21 cellular contexts compared by ENCODE assay signal in genomic region chr19:6697291-6697690, GRCh38. TPM values are rescaled to one million over a fixed set of nuclear protein-coding genes. Genes with fewer than 3 reads are reported as not detected.
"Had no signal": no experiment of that assay in that cellular context is flagged by ENCODE, and none has a peak within 500 bp of the region (broad histone marks: within the 10 kb centered on the region; RNA-seq: fewer than 3 reads in every experiment).

No MANE protein-coding gene starts in this region.

- ATAC-seq: body of pancreas; esophagus mucosa; left lung; mucosa of descending colon; naive thymus-derived CD4-positive, alpha-beta T cell; upper lobe of right lung had no signal

- H3K9me3 Mint-ChIP-seq: activated naive CD4-positive, alpha-beta T cell treated with anti-CD3 and anti-CD28 coated beads, Interleukin-2, amount 50 U/mL, for 24 hours; naive thymus-derived CD4-positive, alpha-beta T cell; stimulated activated naive CD8-positive, alpha-beta T cell treated with anti-CD3 and anti-CD28 coated beads, Interleukin-15, Interleukin-2, amounts not matched to agents 100 ng/mL and 50 ng/mL, for 24 hours; T-cell had no signal

- DNase-seq: activated CD4-positive, alpha-beta T cell treated with anti-CD3 and anti-CD28 coated beads for 4 hours; activated effector memory CD4-positive, alpha-beta T cell treated with Interleukin-2 at 50 U/mL for 16 hours; activated T-cell treated with anti-CD3 and anti-CD28 coated beads, Interleukin-2, amount 50 U/mL, for 1 hour; amniotic stem cell; body of pancreas; left lung; naive thymus-derived CD4-positive, alpha-beta T cell; retina; SK-N-SH; stimulated activated CD4-positive, alpha-beta T cell treated with anti-CD3 and anti-CD28 coated beads, Interleukin-4, amount 100 ng/mL, for 1 hour; T-cell; T1000; testis; upper lobe of right lung had no signal

- H3K9me3 ChIP-seq: body of pancreas, left lung, mucosa of descending colon, neutrophil, SK-N-SH, testis, upper lobe of right lung had no signal

- H3K36me3 Mint-ChIP-seq: activated naive CD4-positive, alpha-beta T cell treated with anti-CD3 and anti-CD28 coated beads, Interleukin-2, amount 50 U/mL, for 24 hours; naive thymus-derived CD4-positive, alpha-beta T cell; T-cell had no signal

- H3K4me1 Mint-ChIP-seq: activated naive CD4-positive, alpha-beta T cell treated with anti-CD3 and anti-CD28 coated beads, Interleukin-2, amount 50 U/mL, for 24 hours had no signal

- H3K27ac Mint-ChIP-seq: activated naive CD4-positive, alpha-beta T cell treated with anti-CD3 and anti-CD28 coated beads, Interleukin-2, amount 50 U/mL, for 24 hours; naive thymus-derived CD4-positive, alpha-beta T cell; stimulated activated naive CD8-positive, alpha-beta T cell treated with anti-CD3 and anti-CD28 coated beads, Interleukin-15, Interleukin-2, amounts not matched to agents 100 ng/mL and 50 ng/mL, for 24 hours; T-cell had no signal

- H3K4me1 ChIP-seq: body of pancreas, left lung, testis, upper lobe of right lung had no signal

- H3K27me3 Mint-ChIP-seq: activated naive CD4-positive, alpha-beta T cell treated with anti-CD3 and anti-CD28 coated beads, Interleukin-2, amount 50 U/mL, for 24 hours; stimulated activated naive CD8-positive, alpha-beta T cell treated with anti-CD3 and anti-CD28 coated beads, Interleukin-15, Interleukin-2, amounts not matched to agents 100 ng/mL and 50 ng/mL, for 24 hours; T-cell had no signal

- H3K9ac ChIP-seq: SK-N-SH had no signal

- H3K4me3 Mint-ChIP-seq: activated naive CD4-positive, alpha-beta T cell treated with anti-CD3 and anti-CD28 coated beads, Interleukin-2, amount 50 U/mL, for 24 hours; naive thymus-derived CD4-positive, alpha-beta T cell; stimulated activated naive CD8-positive, alpha-beta T cell treated with anti-CD3 and anti-CD28 coated beads, Interleukin-15, Interleukin-2, amounts not matched to agents 100 ng/mL and 50 ng/mL, for 24 hours; T-cell had no signal

- H3K27ac ChIP-seq: body of pancreas, left lung, neutrophil, testis, upper lobe of right lung had no signal

- H3K4me2 ChIP-seq: SK-N-SH had no signal

- H3K27me3 ChIP-seq: body of pancreas, left lung, testis, upper lobe of right lung had no signal

- FAIRE-seq: colon, keratinocyte had no signal

- H3K36me3 ChIP-seq: neutrophil had no signal

- H3K4me3 ChIP-seq: body of pancreas, left lung, mucosa of descending colon, testis, upper lobe of right lung had no signal

RNA-seq across cellular contexts. Expression of gene C3, which starts 23.2 kb away (rescaled TPM):
- polyA plus RNA-seq: naive thymus-derived CD4-positive, alpha-beta T cell had no signal

RNA-seq across cellular contexts. Expression of gene TNFSF14, which starts 27.3 kb away (rescaled TPM):
- polyA plus RNA-seq: keratinocyte, SK-N-SH had no signal
